Comparison of ENCODE assay signal across 19 cellular contexts in the genomic region with DNA sequence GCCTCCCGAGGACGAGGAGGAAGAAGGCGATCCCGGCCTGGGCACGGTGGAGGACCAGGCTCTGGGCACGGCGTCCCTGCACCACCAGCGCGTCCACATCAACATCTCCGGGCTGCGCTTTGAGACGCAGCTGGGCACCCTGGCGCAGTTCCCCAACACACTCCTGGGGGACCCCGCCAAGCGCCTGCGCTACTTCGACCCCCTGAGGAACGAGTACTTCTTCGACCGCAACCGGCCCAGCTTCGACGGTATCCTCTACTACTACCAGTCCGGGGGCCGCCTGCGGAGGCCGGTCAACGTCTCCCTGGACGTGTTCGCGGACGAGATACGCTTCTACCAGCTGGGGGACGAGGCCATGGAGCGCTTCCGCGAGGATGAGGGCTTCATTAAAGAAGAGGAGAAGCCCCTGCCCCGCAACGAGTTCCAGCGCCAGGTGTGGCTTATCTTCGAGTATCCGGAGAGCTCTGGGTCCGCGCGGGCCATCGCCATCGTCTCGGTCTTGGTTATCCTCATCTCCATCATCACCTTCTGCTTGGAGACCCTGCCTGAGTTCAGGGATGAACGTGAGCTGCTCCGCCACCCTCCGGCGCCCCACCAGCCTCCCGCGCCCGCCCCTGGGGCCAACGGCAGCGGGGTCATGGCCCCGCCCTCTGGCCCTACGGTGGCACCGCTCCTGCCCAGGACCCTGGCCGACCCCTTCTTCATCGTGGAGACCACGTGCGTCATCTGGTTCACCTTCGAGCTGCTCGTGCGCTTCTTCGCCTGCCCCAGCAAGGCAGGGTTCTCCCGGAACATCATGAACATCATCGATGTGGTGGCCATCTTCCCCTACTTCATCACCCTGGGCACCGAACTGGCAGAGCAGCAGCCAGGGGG. TPM values are rescaled to one million over a fixed set of nuclear protein-coding genes. Genes with fewer than 3 reads are reported as not detected.
DNase-seq lines count a peak whose midpoint lies in the region; ATAC-seq and TF ChIP-seq lines count a peak whose summit lies in the region.
"Had no signal": no experiment of that assay in that cellular context is flagged by ENCODE, and none has a peak within 500 bp of the region (broad histone marks: within the 10 kb centered on the region; RNA-seq: fewer than 3 reads in every experiment).

No MANE protein-coding gene starts in this region.

- ATAC-seq in gastrocnemius medialis (no peak), foreskin keratinocyte (no peak)
- ATAC-seq: activated T-cell treated with anti-CD3 and anti-CD28 coated beads, Interleukin-2, amount 50 U/mL, for 72 hours had no signal

- H3K36me3 ChIP-seq in H7 (replicated peaks; ENCODE audit: control insufficient read depth, insufficient read depth, low read length) (no peaks in the 10 kb centered on the region), gastrocnemius medialis (no peaks in the 10 kb centered on the region), ovary (no peaks in the 10 kb centered on the region)
- H3K36me3 ChIP-seq: breast epithelium had no signal

- in situ Hi-C loops in gastrocnemius medialis (cut with MboI; ENCODE audit: low sequenced_read_pairs in 4 of 4): no loop called here

- WGBS in ovary, 3 donors: 60 to 67% (median 67%) methylated on average over 64 to 71 of the region's 71 CpGs

- H3K27ac ChIP-seq in coronary artery (peak overlapping the region; percentile 92 to 96), gastrocnemius medialis (no peak overlapping the region), foreskin keratinocyte (no peak overlapping the region), ovary (no peak overlapping the region)
- H3K27ac ChIP-seq: breast epithelium had no signal

- peak; percentile 48 for DNase-seq in H7
- DNase-seq in coronary artery (ENCODE audit: low spot score): no peak
- DNase-seq in islet precursor cell: peak; percentile 53
- DNase-seq in gastrocnemius medialis: no peak
- no peak for DNase-seq in foreskin keratinocyte
- no peak for DNase-seq in ovary
- DNase-seq in NCI-H1694 (lab: John Stamatoyannopoulos, UW): no peak
- no peak for DNase-seq in NCI-H524 (lab: John Stamatoyannopoulos, UW)
- DNase-seq: activated T-cell treated with anti-CD3 and anti-CD28 coated beads, Interleukin-2, amount 50 U/mL, for 72 hours; effector CD4-positive, alpha-beta T cell; NCI-H187; NCI-H446; SHP77 treated with DMSO at 0.1 percent for 48 hours; T-helper 1 cell had no signal

- intact Hi-C loops in gastrocnemius medialis (cut with DNase I; ENCODE audit: low total_unique reads): no loop called here
- intact Hi-C loops in ovary (cut with DNase I): no loop called here

- H3K9me3 ChIP-seq in gastrocnemius medialis (no peaks in the 10 kb centered on the region), ovary (no peaks in the 10 kb centered on the region)
- H3K9me3 ChIP-seq: breast epithelium had no signal

- no peak for TF ChIP-seq CTCF in coronary artery (IDR thresholded peaks at IDR 0.05)
- TF ChIP-seq CTCF in gastrocnemius medialis (IDR thresholded peaks at IDR 0.05 in 4 of 5, conservative IDR thresholded peaks at IDR 0.05 in 1 of 5): no peak
- TF ChIP-seq CTCF in foreskin keratinocyte (conservative IDR thresholded peaks at IDR 0.05): no peak
- no peak for TF ChIP-seq CTCF in ovary (IDR thresholded peaks at IDR 0.05)

- H3K27me3 ChIP-seq in H7 (ENCODE audit: control insufficient read depth, insufficient read depth, low read length) (peaks cover 50% of the 10 kb centered on the region), gastrocnemius medialis (peaks cover 13 to 53% (median 27%) of the 10 kb centered on the region in 3 donors), foreskin keratinocyte (peaks cover 62% of the 10 kb centered on the region), ovary (no peaks in the 10 kb centered on the region)

- peaks cover 0 to 5% of the 10 kb centered on the region in 2 donors for H3K4me1 ChIP-seq in gastrocnemius medialis
- no peaks in the 10 kb centered on the region for H3K4me1 ChIP-seq in foreskin keratinocyte
- H3K4me1 ChIP-seq in ovary (ENCODE audit: insufficient read depth): no peaks in the 10 kb centered on the region
- H3K4me1 ChIP-seq: breast epithelium had no signal

- TF ChIP-seq POLR2A in gastrocnemius medialis (IDR thresholded peaks at IDR 0.05): no peak
- no peak for TF ChIP-seq POLR2A in ovary (IDR thresholded peaks at IDR 0.05)

- H3K4me3 ChIP-seq in H7 (ENCODE audit: insufficient read depth, low read depth, low read length) (peak overlapping the region; percentile 50), coronary artery (peak overlapping the region; percentile 76), gastrocnemius medialis (peak overlapping the region in 3 of 4 donors; percentile 13 to 31 (median 18)), ovary (no peak overlapping the region)

- TF ChIP-seq EP300 in ovary (IDR thresholded peaks at IDR 0.05): no peak

RNA-seq across cellular contexts. Expression of a gene that starts 1.0 kb away (rescaled TPM):
- total RNA-seq in H7 (2014; rRNA removed; shearing (Covaris generic)): 0.85 and 1.7 TPM in 2 replicates
- 1 to 10 TPM in 1 of 4 donors, under 1 TPM in 3; 0.52 to 3.2 (median 0.84) TPM for total RNA-seq in gastrocnemius medialis
- total RNA-seq in foreskin keratinocyte: not detected in 2 replicates
- polyA plus RNA-seq in foreskin keratinocyte: not detected in 2 replicates
- 1 to 10 TPM in 2 of 7 donors, under 1 TPM in 5; 0.34 to 1.4 (median 0.68) TPM for total RNA-seq in ovary
- 1 to 10 TPM; 2.0 to 3.5 TPM for polyA plus RNA-seq in ovary
- total RNA-seq: activated T-cell treated with anti-CD3 and anti-CD28 coated beads, Interleukin-2, amount 50 U/mL, for 72 hours; Daoy; M059J; natural killer cell treated with Interleukin-12 subunit alpha and Interleukin-12 subunit beta and Interleukin-15 and Interleukin-18, amount 100 ng/mL, for 72 hours had no signal
- polyA plus RNA-seq: AG04450 had no signal

Comparison
In these comparisons a context has a peak if more than half of its experiments do, and no peak if none do; other contexts are left out.
1. DNase-seq: peak in H7 (single experiment) and islet precursor cell (single experiment); none in coronary artery (single experiment), gastrocnemius medialis (0 of 2), foreskin keratinocyte (0 of 2), ovary (0 of 5), NCI-H1694 (single experiment) and NCI-H524 (0 of 2).
2. H3K27ac ChIP-seq: peak in coronary artery (2 of 2); none in gastrocnemius medialis (0 of 4), foreskin keratinocyte (single experiment) and ovary (0 of 2).